In genomic region chr3:57983734-57984518, GRCh38 we compare ENCODE assay signal across 7 cellular contexts. TPM values are rescaled to one million over a fixed set of nuclear protein-coding genes. Genes with fewer than 3 reads are reported as not detected.
DNase-seq lines count a peak whose midpoint lies in the region; ATAC-seq and TF ChIP-seq lines count a peak whose summit lies in the region.

No MANE protein-coding gene starts in this region.

- H3K36me3 ChIP-seq in smooth muscle cell (ENCODE audit: low read depth) = no peaks in the 10 kb centered on the region

- DNase-seq in NCI-H82 (lab: John Stamatoyannopoulos, UW) (peak; percentile 89), activated T-cell treated with anti-CD3 and anti-CD28 coated beads for 48 hours (ENCODE audit: low read depth) (peak; percentile 46), Right ventricle myocardium superior (peak; percentile 64), smooth muscle cell (lab: John Stamatoyannopoulos, UW; ENCODE audit: unreplicated experiment) (no peak), NCI-H510A (lab: John Stamatoyannopoulos, UW) (no peak)

- peak overlapping the region; percentile 22 for H3K4me2 ChIP-seq in smooth muscle cell

- intact Hi-C loops in Right ventricle myocardium superior (cut with DNase I) = no loop called here

- H3K9me3 ChIP-seq in smooth muscle cell (replicated peaks; ENCODE audit: low read depth) = no peaks in the 10 kb centered on the region

- ATAC-seq in GM18858 (IDR thresholded peaks at IDR 0.05; ENCODE audit: unreplicated experiment) = peak; percentile 98
- peak; percentile 94 for ATAC-seq in HG02884 (IDR thresholded peaks at IDR 0.05; ENCODE audit: unreplicated experiment)
- peak; percentile 89 for ATAC-seq in Right ventricle myocardium superior (ENCODE audit: poor library complexity)

- H4K20me1 ChIP-seq in smooth muscle cell (ENCODE audit: low read depth) = no peaks in the 10 kb centered on the region

- no peak overlapping the region for H3K4me3 ChIP-seq in smooth muscle cell

- H2AFZ ChIP-seq in smooth muscle cell (ENCODE audit: low read depth) = no peak overlapping the region

- TF ChIP-seq CTCF in smooth muscle cell (IDR thresholded peaks at IDR 0.05; ENCODE audit: borderline replicate concordance, insufficient read depth, poor library complexity, severe bottlenecking) = no peak

- H3K9ac ChIP-seq in smooth muscle cell (ENCODE audit: low read depth) = no peak overlapping the region

- 5% methylated on average over 5 of the region's 5 CpGs for WGBS in smooth muscle cell (ENCODE audit: low lambda C conversion rate)

- H3F3A ChIP-seq in smooth muscle cell (ENCODE audit: low read depth) = no peaks in the 10 kb centered on the region

- no peaks in the 10 kb centered on the region for H3K79me2 ChIP-seq in smooth muscle cell (ENCODE audit: low read depth)

- H3K27me3 ChIP-seq in smooth muscle cell (ENCODE audit: low read depth) = no peaks in the 10 kb centered on the region

- H3K4me1 ChIP-seq in smooth muscle cell (ENCODE audit: low read depth) = no peaks in the 10 kb centered on the region

- peak overlapping the region; percentile 63 for H3K27ac ChIP-seq in smooth muscle cell (ENCODE audit: low read depth)

RNA-seq across cellular contexts. Expression of gene FLNB, which starts 24.3 kb away (rescaled TPM):
- total RNA-seq in Right ventricle myocardium superior = 30.0 TPM
- total RNA-seq in smooth muscle cell = 106 and 145 TPM in 2 replicates
- 52.7 and 85.9 TPM in 2 replicates for polyA plus RNA-seq in smooth muscle cell

Comparison
In these comparisons a context has a peak if more than half of its experiments do, and no peak if none do; other contexts are left out.
1. DNase-seq: peak in NCI-H82 (single experiment), activated T-cell treated with anti-CD3 and anti-CD28 coated beads for 48 hours (single experiment) and Right ventricle myocardium superior (single experiment); none in smooth muscle cell (single experiment) and NCI-H510A (single experiment).
2. Peak in every context shown above with its lines, with median percentiles within 50 percentile points of each other: ATAC-seq.